Comparison of ENCODE assay signal across 10 cellular contexts in genomic region chr1:210330279-210330866, GRCh38. TPM values are rescaled to one million over a fixed set of nuclear protein-coding genes. Genes with fewer than 3 reads are reported as not detected.
A peak's percentile ranks its signal among the peaks of the same experiment; 100 is the strongest.
DNase-seq lines count a peak whose midpoint lies in the region; ATAC-seq and TF ChIP-seq lines count a peak whose summit lies in the region.
"Had no signal": no experiment of that assay in that cellular context is flagged by ENCODE, and none has a peak within 500 bp of the region (broad histone marks: within the 10 kb centered on the region; RNA-seq: fewer than 3 reads in every experiment).

No MANE protein-coding gene starts in this region.

- H2AFZ ChIP-seq in PC-3 (ENCODE audit: low read length) = no peak overlapping the region

- CTCF ChIA-PET in PC-3 (lab: Charles Lee) = no interaction called here

- no peaks in the 10 kb centered on the region for H3F3A ChIP-seq in PC-3 (ENCODE audit: low read length, unreplicated experiment)

- POLR2A ChIA-PET in PC-3 (lab: Charles Lee; ENCODE audit: unreplicated experiment) = no interaction called here

- H3K36me3 ChIP-seq in PC-3 (ENCODE audit: low read depth, low read length) = no peaks in the 10 kb centered on the region
- H3K36me3 ChIP-seq: MG63 had no signal

- intact Hi-C loops in PC-3 (cut with micrococcal nuclease) = no loop called here

- H3K27me3 Mint-ChIP-seq in stimulated activated naive CD8-positive, alpha-beta T cell treated with anti-CD3 and anti-CD28 coated beads, Interleukin-15, Interleukin-2, amounts not matched to agents 100 ng/mL and 50 ng/mL, for 24 hours = peaks cover 3% of the 10 kb centered on the region

- no peak for TF ChIP-seq CTCF in PC-3 (conservative IDR thresholded peaks at IDR 0.05; ENCODE audit: low read depth, low read length)
- no peak for TF ChIP-seq CTCF in fibroblast of the aortic adventitia (IDR thresholded peaks at IDR 0.05; ENCODE audit: insufficient read depth, low read length)
- no peak for TF ChIP-seq CTCF in GM10266 (IDR thresholded peaks at IDR 0.05; ENCODE audit: control insufficient read depth, insufficient read depth, low read depth, missing control alignments)

- peaks cover 51% of the 10 kb centered on the region for H3K4me1 ChIP-seq in PC-3 (ENCODE audit: insufficient read depth, low read length)

- H3K9me3 Mint-ChIP-seq in stimulated activated naive CD8-positive, alpha-beta T cell treated with anti-CD3 and anti-CD28 coated beads, Interleukin-15, Interleukin-2, amounts not matched to agents 100 ng/mL and 50 ng/mL, for 24 hours = no peaks in the 10 kb centered on the region

- no peak overlapping the region for H3K4me3 ChIP-seq in PC-3 (ENCODE audit: low read length)
- H3K4me3 ChIP-seq in fibroblast of the aortic adventitia (ENCODE audit: low read depth, low read length) = no peak overlapping the region

- peak overlapping the region; percentile 91; the same call in 1 of the 2 replicates for H3K4me2 ChIP-seq in PC-3 (ENCODE audit: low read length)

- H3K27ac Mint-ChIP-seq in stimulated activated naive CD8-positive, alpha-beta T cell treated with anti-CD3 and anti-CD28 coated beads, Interleukin-15, Interleukin-2, amounts not matched to agents 100 ng/mL and 50 ng/mL, for 24 hours = no peak overlapping the region

- no peaks in the 10 kb centered on the region for H3K79me2 ChIP-seq in PC-3 (ENCODE audit: low read length)

- no peaks in the 10 kb centered on the region for H3K27me3 ChIP-seq in PC-3 (ENCODE audit: low read length)
- H3K27me3 ChIP-seq: foreskin keratinocyte, MG63 had no signal

- H3K9ac ChIP-seq in PC-3 (ENCODE audit: low read length) = no peak overlapping the region

- H4K20me1 ChIP-seq in PC-3 (ENCODE audit: low read length) = no peaks in the 10 kb centered on the region

- no peak overlapping the region for H3K27ac ChIP-seq in PC-3 (ENCODE audit: low read length)
- H3K27ac ChIP-seq: foreskin keratinocyte had no signal

- no peak for ATAC-seq in stimulated activated naive CD8-positive, alpha-beta T cell treated with anti-CD3 and anti-CD28 coated beads, Interleukin-15, Interleukin-2, amounts not matched to agents 100 U/mL and 50 U/mL, for 24 hours
- ATAC-seq in PC-3 (no peak), HG03432 (IDR thresholded peaks at IDR 0.05; ENCODE audit: unreplicated experiment) (no peak)

- peaks cover 36% of the 10 kb centered on the region for H3K4me1 Mint-ChIP-seq in stimulated activated naive CD8-positive, alpha-beta T cell treated with anti-CD3 and anti-CD28 coated beads, Interleukin-15, Interleukin-2, amounts not matched to agents 100 ng/mL and 50 ng/mL, for 24 hours (ENCODE audit: low read depth)

- no TSS peak for BruUV-seq in PC-3 (replicated peaks; lab: Mats Ljungman, UMichigan)

- H3K36me3 Mint-ChIP-seq in stimulated activated naive CD8-positive, alpha-beta T cell treated with anti-CD3 and anti-CD28 coated beads, Interleukin-15, Interleukin-2, amounts not matched to agents 100 ng/mL and 50 ng/mL, for 24 hours (ENCODE audit: low read depth) = no peaks in the 10 kb centered on the region

- no peak for DNase-seq in stimulated activated naive CD8-positive, alpha-beta T cell treated with anti-CD3 and anti-CD28 coated beads, Interleukin-15, Interleukin-2, amounts not matched to agents 100 U/mL and 50 U/mL, for 24 hours
- DNase-seq in PC-3 (no peak), fibroblast of the aortic adventitia (ENCODE audit: low read depth) (peak; percentile 40), activated gamma-delta T cell treated with Interleukin-2 at 50 U/mL for 16 hours (no peak), GM10266 (ENCODE audit: extremely low spot score) (no peak)
- no peak for DNase-seq in activated CD8-positive, alpha-beta memory T cell treated with anti-CD3 and anti-CD28 coated beads for 24 hours
- DNase-seq: MG63 had no signal

- H3K9me2 ChIP-seq in PC-3 (replicated peaks; ENCODE audit: low read length) = no peaks in the 10 kb centered on the region

- peak overlapping the region; percentile 35 for H3K4me3 Mint-ChIP-seq in stimulated activated naive CD8-positive, alpha-beta T cell treated with anti-CD3 and anti-CD28 coated beads, Interleukin-15, Interleukin-2, amounts not matched to agents 100 ng/mL and 50 ng/mL, for 24 hours

- no peaks in the 10 kb centered on the region for H3K9me3 ChIP-seq in PC-3 (ENCODE audit: low read length)
- H3K9me3 ChIP-seq: MG63 had no signal

RNA-seq across cellular contexts. Expression of gene HHAT, which starts 1.7 kb away (rescaled TPM):
- total RNA-seq in PC-3 (2014; rRNA removed) = 2.4 and 3.4 TPM in 2 replicates
- total RNA-seq in fibroblast of the aortic adventitia (ENCODE audit: low replicate concordance) = 4.7 and 8.5 TPM in 2 replicates
